Comparison of ENCODE assay signal across 15 cellular contexts in genomic region chr14:76923422-76924362, GRCh38.
DNase-seq lines count a peak whose midpoint lies in the region; ATAC-seq, FAIRE-seq and TF ChIP-seq lines count a peak whose summit lies in the region.
"Had no signal": no experiment of that assay in that cellular context is flagged by ENCODE, and none has a peak within 500 bp of the region (broad histone marks: within the 10 kb centered on the region; RNA-seq: fewer than 3 reads in every experiment).

No MANE protein-coding gene starts in this region.

- peaks cover 80% of the 10 kb centered on the region for H3K4me1 Mint-ChIP-seq in activated naive CD4-positive, alpha-beta T cell treated with anti-CD3 and anti-CD28 coated beads, Interleukin-2, amount 50 U/mL, for 24 hours
- peaks cover 26% of the 10 kb centered on the region for H3K4me1 Mint-ChIP-seq in activated T-helper 17 cell treated with anti-CD3 and anti-CD28 coated beads, Interleukin-2, amount 50 U/mL, for 72 hours
- H3K4me1 Mint-ChIP-seq in natural killer cell: peaks cover 25 to 59% of the 10 kb centered on the region in 2 donors

- H2AFZ ChIP-seq in mesenchymal stem cell (ENCODE audit: low read depth, low read length): no peak overlapping the region

- H3K36me3 Mint-ChIP-seq in activated naive CD4-positive, alpha-beta T cell treated with anti-CD3 and anti-CD28 coated beads, Interleukin-2, amount 50 U/mL, for 24 hours: no peaks in the 10 kb centered on the region
- H3K36me3 Mint-ChIP-seq in activated T-helper 17 cell treated with anti-CD3 and anti-CD28 coated beads, Interleukin-2, amount 50 U/mL, for 72 hours (ENCODE audit: low read depth): no peaks in the 10 kb centered on the region
- H3K36me3 Mint-ChIP-seq in natural killer cell: no peaks in the 10 kb centered on the region
- H3K36me3 Mint-ChIP-seq: natural killer cell treated with Interleukin-12 subunit alpha and Interleukin-12 subunit beta and Interleukin-15 and Interleukin-18, amount 100 ng/mL, for 72 hours had no signal

- H2BK12ac ChIP-seq in mesenchymal stem cell (ENCODE audit: low read length in 2 of 2): peak overlapping the region; percentile 86 to 87

- H3K9me3 ChIP-seq in mesenchymal stem cell (ENCODE audit: control insufficient read depth, low read length): no peaks in the 10 kb centered on the region
- H3K9me3 ChIP-seq: vagina had no signal

- no peak overlapping the region for H3K4me3 ChIP-seq in mesenchymal stem cell (ENCODE audit: insufficient read depth in 1 of 2, low read depth in 1 of 2, low read length in 2 of 2)
- H3K4me3 ChIP-seq: SK-N-MC, vagina had no signal

- H2BK5ac ChIP-seq in mesenchymal stem cell (ENCODE audit: low read depth, low read length, poor library complexity, severe bottlenecking): peak overlapping the region; percentile 51

- intact Hi-C loops in natural killer cell (cut with micrococcal nuclease): no loop called here

- peak overlapping the region; percentile 90 for H4K8ac ChIP-seq in mesenchymal stem cell (ENCODE audit: low read length)

- H3K79me1 ChIP-seq in mesenchymal stem cell (replicated peaks; ENCODE audit: low read length, poor library complexity, severe bottlenecking): no peaks in the 10 kb centered on the region

- peak overlapping the region; percentile 69 for H3K27ac Mint-ChIP-seq in activated naive CD4-positive, alpha-beta T cell treated with anti-CD3 and anti-CD28 coated beads, Interleukin-2, amount 50 U/mL, for 24 hours
- peak overlapping the region; percentile 48 for H3K27ac Mint-ChIP-seq in activated T-helper 17 cell treated with anti-CD3 and anti-CD28 coated beads, Interleukin-2, amount 50 U/mL, for 72 hours
- H3K27ac Mint-ChIP-seq in natural killer cell: peak overlapping the region in 1 of 2 donors; percentile 42
- H3K27ac Mint-ChIP-seq: activated CD4-positive, alpha-beta T cell treated with anti-CD3 and anti-CD28 coated beads, Interleukin-2, amount 10 ng/mL, durations not matched to agents 24 days and 14 days had no signal

- no peaks in the 10 kb centered on the region for H3K27me3 ChIP-seq in mesenchymal stem cell (ENCODE audit: control insufficient read depth in 1 of 2, insufficient read depth in 1 of 2, low read length in 2 of 2)
- H3K27me3 ChIP-seq: vagina had no signal

- peak overlapping the region; percentile 65 for H3K27ac ChIP-seq in mesenchymal stem cell (ENCODE audit: low read length, poor library complexity, severe bottlenecking)

- 80% methylated on average over 17 of the region's 22 CpGs for WGBS in mesenchymal stem cell

- H3K4me2 ChIP-seq in mesenchymal stem cell (ENCODE audit: low read length, poor library complexity, severe bottlenecking): no peak overlapping the region

- peak overlapping the region; percentile 30 to 86 for H3K4ac ChIP-seq in mesenchymal stem cell (ENCODE audit: low read depth in 1 of 2, low read length in 2 of 2)

- peak overlapping the region; percentile 42 to 53 for H3K18ac ChIP-seq in mesenchymal stem cell (ENCODE audit: low read depth in 1 of 2, low read length in 2 of 2)

- no peak for TF ChIP-seq CTCF in natural killer cell (IDR thresholded peaks at IDR 0.05)

- no peaks in the 10 kb centered on the region for H3K27me3 Mint-ChIP-seq in activated naive CD4-positive, alpha-beta T cell treated with anti-CD3 and anti-CD28 coated beads, Interleukin-2, amount 50 U/mL, for 24 hours
- H3K27me3 Mint-ChIP-seq in activated T-helper 17 cell treated with anti-CD3 and anti-CD28 coated beads, Interleukin-2, amount 50 U/mL, for 72 hours: no peaks in the 10 kb centered on the region
- H3K27me3 Mint-ChIP-seq in natural killer cell (ENCODE audit: low read depth in 2 of 2): no peaks in the 10 kb centered on the region
- H3K27me3 Mint-ChIP-seq: activated CD4-positive, alpha-beta T cell treated with anti-CD3 and anti-CD28 coated beads, Interleukin-2, amount 10 ng/mL, durations not matched to agents 24 days and 14 days; natural killer cell treated with Interleukin-12 subunit alpha and Interleukin-12 subunit beta and Interleukin-15 and Interleukin-18, amount 100 ng/mL, for 72 hours had no signal

- peaks cover 64% of the 10 kb centered on the region for H3K4me1 ChIP-seq in mesenchymal stem cell (ENCODE audit: control insufficient read depth, insufficient read depth, low read depth, low read length)

- peak overlapping the region; percentile 58 for H2BK15ac ChIP-seq in mesenchymal stem cell (ENCODE audit: low read depth, poor library complexity, severe bottlenecking)

- no peaks in the 10 kb centered on the region for H3K36me3 ChIP-seq in mesenchymal stem cell (ENCODE audit: control insufficient read depth in 1 of 2, insufficient read depth in 2 of 2, low read depth in 1 of 2, low read length in 2 of 2)
- H3K36me3 ChIP-seq: vagina had no signal

- no peak overlapping the region for H3K14ac ChIP-seq in mesenchymal stem cell (ENCODE audit: low read length in 2 of 2)

- DNase-seq in activated naive CD4-positive, alpha-beta T cell treated with Interleukin-2 at 50 U/mL for 16 hours: no peak
- no peak for DNase-seq in mesenchymal stem cell
- no peak for DNase-seq in urothelium cell line (ENCODE audit: low spot score)
- DNase-seq in natural killer cell: no peak
- DNase-seq in activated T-cell treated with anti-CD3 and anti-CD28 coated beads for 4 hours: no peak
- DNase-seq in AG08395 (ENCODE audit: low spot score): no peak
- DNase-seq: AML-193, GF-D8, kidney had no signal

- H3K9me3 Mint-ChIP-seq in activated naive CD4-positive, alpha-beta T cell treated with anti-CD3 and anti-CD28 coated beads, Interleukin-2, amount 50 U/mL, for 24 hours: no peaks in the 10 kb centered on the region
- H3K9me3 Mint-ChIP-seq in activated T-helper 17 cell treated with anti-CD3 and anti-CD28 coated beads, Interleukin-2, amount 50 U/mL, for 72 hours: no peaks in the 10 kb centered on the region
- H3K9me3 Mint-ChIP-seq in natural killer cell: no peaks in the 10 kb centered on the region
- H3K9me3 Mint-ChIP-seq: activated CD4-positive, alpha-beta T cell treated with anti-CD3 and anti-CD28 coated beads, Interleukin-2, amount 10 ng/mL, durations not matched to agents 24 days and 14 days; natural killer cell treated with Interleukin-12 subunit alpha and Interleukin-12 subunit beta and Interleukin-15 and Interleukin-18, amount 100 ng/mL, for 72 hours had no signal

- H3K9ac ChIP-seq in mesenchymal stem cell (ENCODE audit: low read length): no peak overlapping the region

- peak overlapping the region; percentile 69 for H2BK120ac ChIP-seq in mesenchymal stem cell (ENCODE audit: low read depth, low read length)

- H3K23ac ChIP-seq in mesenchymal stem cell (ENCODE audit: low read length in 2 of 2): no peak overlapping the region

- peak overlapping the region; percentile 89 for H4K91ac ChIP-seq in mesenchymal stem cell (ENCODE audit: low read length)

- peak; percentile 13 for FAIRE-seq in urothelium cell line (lab: Jason Lieb, UNC)
- FAIRE-seq: kidney had no signal

- no peak overlapping the region for H3K4me3 Mint-ChIP-seq in activated naive CD4-positive, alpha-beta T cell treated with anti-CD3 and anti-CD28 coated beads, Interleukin-2, amount 50 U/mL, for 24 hours
- no peak overlapping the region for H3K4me3 Mint-ChIP-seq in activated T-helper 17 cell treated with anti-CD3 and anti-CD28 coated beads, Interleukin-2, amount 50 U/mL, for 72 hours
- no peak overlapping the region for H3K4me3 Mint-ChIP-seq in natural killer cell
- H3K4me3 Mint-ChIP-seq: activated CD4-positive, alpha-beta T cell treated with anti-CD3 and anti-CD28 coated beads, Interleukin-2, amount 10 ng/mL, durations not matched to agents 24 days and 14 days; natural killer cell treated with Interleukin-12 subunit alpha and Interleukin-12 subunit beta and Interleukin-15 and Interleukin-18, amount 100 ng/mL, for 72 hours had no signal

- peak overlapping the region; percentile 87 for H2AK5ac ChIP-seq in mesenchymal stem cell (ENCODE audit: low read length, severe bottlenecking)

- no peak for ATAC-seq in activated T-helper 17 cell treated with anti-CD3 and anti-CD28 coated beads, Interleukin-2, amount 50 U/mL, for 72 hours (replicated peaks)
- no peak for ATAC-seq in natural killer cell
- ATAC-seq: natural killer cell treated with Interleukin-12 subunit alpha and Interleukin-12 subunit beta and Interleukin-15 and Interleukin-18, amount 100 ng/mL, for 72 hours had no signal
